In the genomic region with DNA sequence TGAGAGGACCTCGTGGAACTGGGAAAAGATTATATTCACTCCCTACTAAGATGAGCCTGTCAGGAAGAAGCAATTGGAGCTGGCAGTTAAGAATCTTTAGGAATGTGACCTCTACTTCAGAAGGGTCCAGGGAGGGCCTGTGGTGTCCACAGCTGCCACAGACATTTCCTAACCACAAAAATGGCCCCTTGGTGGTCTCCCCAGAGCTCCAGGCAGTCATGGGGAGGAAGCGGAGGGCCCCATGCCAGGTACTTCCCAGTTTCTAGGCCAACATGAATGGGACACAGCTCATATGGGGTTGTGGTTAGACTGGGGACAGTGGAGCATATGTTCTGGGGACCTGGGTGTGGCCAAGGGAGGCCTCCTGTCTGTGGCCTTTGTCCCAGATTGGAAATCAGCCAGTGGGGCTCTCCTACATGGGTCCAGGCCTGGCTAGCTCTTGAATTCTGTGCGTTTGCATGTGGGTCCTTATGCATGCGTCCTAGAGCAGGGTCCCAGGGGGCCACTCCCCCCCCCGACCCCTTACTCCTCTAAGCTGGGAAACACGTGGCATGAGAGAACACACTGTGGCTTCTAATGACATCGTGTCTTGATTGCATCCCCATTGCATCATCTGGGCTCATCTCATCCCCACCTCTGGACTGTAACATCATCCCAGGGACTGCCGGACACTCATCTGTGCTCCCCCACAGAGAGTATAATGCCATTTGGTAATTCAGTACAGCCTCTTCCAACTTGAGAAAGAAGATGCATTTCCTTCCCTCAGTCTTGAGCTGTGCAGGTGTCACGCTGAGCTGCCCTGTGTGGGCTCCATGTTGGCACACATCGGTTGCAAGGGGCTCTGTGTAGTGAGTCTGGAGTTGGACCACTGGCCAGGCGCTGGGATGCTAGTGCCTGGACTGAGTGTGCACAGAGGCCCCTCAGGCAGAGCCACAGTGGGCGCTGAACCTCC, we compare ENCODE assay signal across 1 cellular context.
TF ChIP-seq lines count a peak whose summit lies in the region.

No MANE protein-coding gene starts in this region.

TF ChIP-seq in GM23338, 12 proteins besides CTCF, POLR2A, EP300 and RAD21 (continued from another document):
- TF ChIP-seq, protein P1, sequence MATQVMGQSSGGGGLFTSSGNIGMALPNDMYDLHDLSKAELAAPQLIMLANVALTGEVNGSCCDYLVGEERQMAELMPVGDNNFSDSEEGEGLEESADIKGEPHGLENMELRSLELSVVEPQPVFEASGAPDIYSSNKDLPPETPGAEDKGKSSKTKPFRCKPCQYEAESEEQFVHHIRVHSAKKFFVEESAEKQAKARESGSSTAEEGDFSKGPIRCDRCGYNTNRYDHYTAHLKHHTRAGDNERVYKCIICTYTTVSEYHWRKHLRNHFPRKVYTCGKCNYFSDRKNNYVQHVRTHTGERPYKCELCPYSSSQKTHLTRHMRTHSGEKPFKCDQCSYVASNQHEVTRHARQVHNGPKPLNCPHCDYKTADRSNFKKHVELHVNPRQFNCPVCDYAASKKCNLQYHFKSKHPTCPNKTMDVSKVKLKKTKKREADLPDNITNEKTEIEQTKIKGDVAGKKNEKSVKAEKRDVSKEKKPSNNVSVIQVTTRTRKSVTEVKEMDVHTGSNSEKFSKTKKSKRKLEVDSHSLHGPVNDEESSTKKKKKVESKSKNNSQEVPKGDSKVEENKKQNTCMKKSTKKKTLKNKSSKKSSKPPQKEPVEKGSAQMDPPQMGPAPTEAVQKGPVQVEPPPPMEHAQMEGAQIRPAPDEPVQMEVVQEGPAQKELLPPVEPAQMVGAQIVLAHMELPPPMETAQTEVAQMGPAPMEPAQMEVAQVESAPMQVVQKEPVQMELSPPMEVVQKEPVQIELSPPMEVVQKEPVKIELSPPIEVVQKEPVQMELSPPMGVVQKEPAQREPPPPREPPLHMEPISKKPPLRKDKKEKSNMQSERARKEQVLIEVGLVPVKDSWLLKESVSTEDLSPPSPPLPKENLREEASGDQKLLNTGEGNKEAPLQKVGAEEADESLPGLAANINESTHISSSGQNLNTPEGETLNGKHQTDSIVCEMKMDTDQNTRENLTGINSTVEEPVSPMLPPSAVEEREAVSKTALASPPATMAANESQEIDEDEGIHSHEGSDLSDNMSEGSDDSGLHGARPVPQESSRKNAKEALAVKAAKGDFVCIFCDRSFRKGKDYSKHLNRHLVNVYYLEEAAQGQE (IDR thresholded peaks at IDR 0.05; ENCODE audit: unreplicated experiment): no peak
- no peak for TF ChIP-seq JUNB (IDR thresholded peaks at IDR 0.05; ENCODE audit: unreplicated experiment)
- TF ChIP-seq CREB1 (CRISPR knock-in tag; IDR thresholded peaks at IDR 0.05; ENCODE audit: low read depth): no peak
- TF ChIP-seq ZNF331 (CRISPR knock-in tag; IDR thresholded peaks at IDR 0.05; ENCODE audit: low read depth): no peak
- no peak for TF ChIP-seq STAT1 (IDR thresholded peaks at IDR 0.05; ENCODE audit: unreplicated experiment)
- no peak for TF ChIP-seq NANOG (IDR thresholded peaks at IDR 0.05; ENCODE audit: borderline replicate concordance)
- TF ChIP-seq, protein P2, sequence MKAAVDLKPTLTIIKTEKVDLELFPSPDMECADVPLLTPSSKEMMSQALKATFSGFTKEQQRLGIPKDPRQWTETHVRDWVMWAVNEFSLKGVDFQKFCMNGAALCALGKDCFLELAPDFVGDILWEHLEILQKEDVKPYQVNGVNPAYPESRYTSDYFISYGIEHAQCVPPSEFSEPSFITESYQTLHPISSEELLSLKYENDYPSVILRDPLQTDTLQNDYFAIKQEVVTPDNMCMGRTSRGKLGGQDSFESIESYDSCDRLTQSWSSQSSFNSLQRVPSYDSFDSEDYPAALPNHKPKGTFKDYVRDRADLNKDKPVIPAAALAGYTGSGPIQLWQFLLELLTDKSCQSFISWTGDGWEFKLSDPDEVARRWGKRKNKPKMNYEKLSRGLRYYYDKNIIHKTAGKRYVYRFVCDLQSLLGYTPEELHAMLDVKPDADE (IDR thresholded peaks at IDR 0.05): no peak
- TF ChIP-seq POLR2AphosphoS5 (IDR thresholded peaks at IDR 0.05; ENCODE audit: low read depth): no peak
